ENCODE assay signal across 29 cellular contexts in genomic region chr7:29122750-29123149, GRCh38. TPM values are rescaled to one million over a fixed set of nuclear protein-coding genes. Genes with fewer than 3 reads are reported as not detected.
"Had no signal": no experiment of that assay in that cellular context is flagged by ENCODE, and none has a peak within 500 bp of the region (broad histone marks: within the 10 kb centered on the region; RNA-seq: fewer than 3 reads in every experiment).

No MANE protein-coding gene starts in this region.

- H3K4me1 Mint-ChIP-seq: immature natural killer cell; nephron; stimulated activated naive B cell treated with anti-CD40 and anti-IgM and Interleukin-4, amounts not matched to agents 10 μg/mL and 1 μg/mL and 100 μg/mL, for 72 hours had no signal

- H3K27ac ChIP-seq: lower lobe of right lung, neural progenitor cell, neutrophil, parathyroid adenoma, right atrium auricular region, skin epidermis, stomach, thyroid gland, transverse colon, upper lobe of left lung, vagina had no signal

- H3K4me3 ChIP-seq: lower lobe of right lung, neural progenitor cell, right atrium auricular region, skin epidermis, stomach, testis, thyroid gland, transverse colon, upper lobe of left lung, vagina had no signal

- H3K4me2 ChIP-seq: neural progenitor cell had no signal

- H3K79me2 ChIP-seq: parathyroid adenoma had no signal

- H3K9me3 ChIP-seq: lower lobe of right lung, neutrophil, right atrium auricular region, stomach, testis, thyroid gland, transverse colon, upper lobe of left lung, vagina had no signal

- H3K36me3 ChIP-seq: lower lobe of right lung, neural progenitor cell, neutrophil, right atrium auricular region, stomach, thyroid gland, transverse colon, upper lobe of left lung, vagina had no signal

- DNase-seq: hypothalamus; immature natural killer cell; kidney; left colon; lower lobe of right lung; mammary epithelial cell; mesenchymal stem cell; naive thymus-derived CD8-positive, alpha-beta T cell; occipital lobe; stimulated activated CD4-positive, alpha-beta T cell treated with anti-CD3 and anti-CD28 coated beads, Interleukin-12 subunit alpha, Interleukin-12 subunit beta, amount 100 ng/mL, for 4 hours; stimulated activated CD4-positive, alpha-beta T cell treated with anti-CD3 and anti-CD28 coated beads, Interleukin-15, amount 100 ng/mL, for 24 hours; stimulated activated CD4-positive, alpha-beta T cell treated with anti-CD3 and anti-CD28 coated beads, Interleukin-2, amount 100 ng/mL, for 24 hours; stimulated activated CD4-positive, alpha-beta T cell treated with anti-CD3 and anti-CD28 coated beads, Interleukin-4, amount 100 ng/mL, for 1 hour; stimulated activated naive B cell treated with anti-CD40 and anti-IgM and Interleukin-4, amounts not matched to agents 10 μg/mL and 1 μg/mL and 100 μg/mL, for 72 hours; stimulated activated naive CD8-positive, alpha-beta T cell treated with anti-CD3 and anti-CD28 coated beads, Interleukin-15, Interleukin-2, amounts not matched to agents 100 U/mL and 50 U/mL, for 24 hours; stomach; testis; thyroid gland; transverse colon; upper lobe of left lung had no signal

- H3K4me1 ChIP-seq: lower lobe of right lung, parathyroid adenoma, stomach, testis, transverse colon, upper lobe of left lung had no signal

- H3K27me3 ChIP-seq: neural progenitor cell, neutrophil, right atrium auricular region, stomach, testis, thyroid gland, transverse colon, upper lobe of left lung, vagina had no signal

- H3K27ac Mint-ChIP-seq: immature natural killer cell; naive thymus-derived CD8-positive, alpha-beta T cell; nephron; neural progenitor cell; stimulated activated naive B cell treated with anti-CD40 and anti-IgM and Interleukin-4, amounts not matched to agents 10 μg/mL and 1 μg/mL and 100 μg/mL, for 72 hours had no signal

- H3K9me3 Mint-ChIP-seq: immature natural killer cell; naive thymus-derived CD8-positive, alpha-beta T cell; nephron; neural progenitor cell; stimulated activated naive B cell treated with anti-CD40 and anti-IgM and Interleukin-4, amounts not matched to agents 10 μg/mL and 1 μg/mL and 100 μg/mL, for 72 hours had no signal

- H3K36me3 Mint-ChIP-seq: immature natural killer cell; naive thymus-derived CD8-positive, alpha-beta T cell; neural progenitor cell; stimulated activated naive B cell treated with anti-CD40 and anti-IgM and Interleukin-4, amounts not matched to agents 10 μg/mL and 1 μg/mL and 100 μg/mL, for 72 hours had no signal

- ATAC-seq: left colon; lower lobe of right lung; naive thymus-derived CD8-positive, alpha-beta T cell; sciatic nerve; stimulated activated naive B cell treated with anti-CD40 and anti-IgM and Interleukin-4, amounts not matched to agents 10 μg/mL and 1 μg/mL and 100 μg/mL, for 72 hours; stimulated activated naive CD8-positive, alpha-beta T cell treated with anti-CD3 and anti-CD28 coated beads, Interleukin-15, Interleukin-2, amounts not matched to agents 100 U/mL and 50 U/mL, for 24 hours had no signal

- H3K4me3 Mint-ChIP-seq: immature natural killer cell; naive thymus-derived CD8-positive, alpha-beta T cell; nephron; neural progenitor cell; stimulated activated naive B cell treated with anti-CD40 and anti-IgM and Interleukin-4, amounts not matched to agents 10 μg/mL and 1 μg/mL and 100 μg/mL, for 72 hours had no signal

- H2AFZ ChIP-seq: neural progenitor cell, parathyroid adenoma had no signal

RNA-seq across cellular contexts. Expression of gene CPVL, which starts 23.6 kb away (rescaled TPM):
- total RNA-seq: mammary epithelial cell, pulmonary artery endothelial cell had no signal
